ENCODE assay signal across 1 cellular context in genomic region chr7:54116956-54117355, GRCh38.
TF ChIP-seq lines count a peak whose summit lies in the region.

No MANE protein-coding gene starts in this region.

TF ChIP-seq in GM23338, 12 proteins besides CTCF, POLR2A, EP300 and RAD21 (continued from another document):
- TF ChIP-seq ZNF462 (CRISPR knock-in tag; IDR thresholded peaks at IDR 0.05), result no peak
TF ChIP-seq in GM23338: peak in this region for 0.
